ENCODE assay signal across 20 cellular contexts in the genomic region with DNA sequence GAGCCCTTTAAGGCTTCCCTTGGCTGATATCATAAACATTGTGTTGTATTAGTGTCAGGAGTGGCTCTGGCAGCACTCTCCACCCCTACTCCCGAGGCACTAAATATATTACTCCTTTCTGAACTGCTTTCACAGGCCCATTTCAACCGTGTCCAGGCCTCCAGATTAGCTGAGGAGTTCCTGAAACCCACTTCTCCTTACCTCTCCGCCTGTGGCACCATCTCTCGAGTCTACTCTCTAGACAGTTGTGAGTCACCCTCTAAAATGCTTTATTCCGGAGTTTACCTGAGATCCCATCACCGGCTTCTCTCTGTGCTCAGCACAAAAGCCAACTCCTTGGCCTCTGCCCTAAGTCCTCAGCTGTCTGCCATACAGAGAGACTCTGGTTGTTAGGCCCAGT. TPM values are rescaled to one million over a fixed set of nuclear protein-coding genes. Genes with fewer than 3 reads are reported as not detected.
DNase-seq lines count a peak whose midpoint lies in the region; ATAC-seq and TF ChIP-seq lines count a peak whose summit lies in the region.
"Had no signal": no experiment of that assay in that cellular context is flagged by ENCODE, and none has a peak within 500 bp of the region (broad histone marks: within the 10 kb centered on the region; RNA-seq: fewer than 3 reads in every experiment).

No MANE protein-coding gene starts in this region.

- WGBS in upper lobe of left lung, 2 donors = 56 to 68% methylated on average over 6 of the region's 6 CpGs

- H3K27me3 Mint-ChIP-seq in T-helper 17 cell = no peaks in the 10 kb centered on the region
- no peaks in the 10 kb centered on the region for H3K27me3 Mint-ChIP-seq in nephron (ENCODE audit: low read depth)
- H3K27me3 Mint-ChIP-seq: activated B cell treated with CpG ODN at 0.5 μM for 24 hours; activated CD8-positive, alpha-beta memory T cell treated with anti-CD3 and anti-CD28 coated beads, Interleukin-2, amount 10 ng/mL, durations not matched to agents 7 days and 5 days had no signal

- H3K4me1 ChIP-seq in cardiac muscle cell (ENCODE audit: low read depth) = peaks cover 16% of the 10 kb centered on the region
- H3K4me1 ChIP-seq in upper lobe of left lung = peaks cover 0 to 20% (median 7%) of the 10 kb centered on the region in 4 donors
- H3K4me1 ChIP-seq: BE2C had no signal

- H3K36me3 ChIP-seq in cardiac muscle cell (peaks cover 14% of the 10 kb centered on the region), upper lobe of left lung (peaks cover 4 to 71% (median 26%) of the 10 kb centered on the region in 4 donors)
- H3K36me3 ChIP-seq: BE2C had no signal

- peaks cover 14% of the 10 kb centered on the region for H3K4me1 Mint-ChIP-seq in T-helper 17 cell
- peaks cover 33% of the 10 kb centered on the region for H3K4me1 Mint-ChIP-seq in nephron
- H3K4me1 Mint-ChIP-seq: activated B cell treated with CpG ODN at 0.5 μM for 24 hours had no signal

- TF ChIP-seq CTCF in cardiac muscle cell (IDR thresholded peaks at IDR 0.05; ENCODE audit: low read depth, low read length) (no peak), nephron (IDR thresholded peaks at IDR 0.05; ENCODE audit: unreplicated experiment in 3 of 3) (no peak), upper lobe of left lung (IDR thresholded peaks at IDR 0.05) (no peak)

- H3K9me3 ChIP-seq in T-helper 17 cell (ENCODE audit: control insufficient read depth, low read length, poor library complexity, severe bottlenecking) = no peaks in the 10 kb centered on the region
- H3K9me3 ChIP-seq in cardiac muscle cell (ENCODE audit: low read depth) = no peaks in the 10 kb centered on the region
- no peaks in the 10 kb centered on the region for H3K9me3 ChIP-seq in upper lobe of left lung
- H3K9me3 ChIP-seq: BE2C, neutrophil had no signal

- TF ChIP-seq EP300 in upper lobe of left lung (IDR thresholded peaks at IDR 0.05) = no peak

- no peak overlapping the region for H3K4me3 Mint-ChIP-seq in T-helper 17 cell
- no peak overlapping the region for H3K4me3 Mint-ChIP-seq in nephron
- H3K4me3 Mint-ChIP-seq: activated B cell treated with CpG ODN at 0.5 μM for 24 hours; activated CD8-positive, alpha-beta memory T cell treated with anti-CD3 and anti-CD28 coated beads, Interleukin-2, amount 10 ng/mL, durations not matched to agents 7 days and 5 days had no signal

- no peak for TF ChIP-seq POLR2A in upper lobe of left lung (IDR thresholded peaks at IDR 0.05)

- H3K36me3 Mint-ChIP-seq in T-helper 17 cell (ENCODE audit: low read depth) (peaks cover 29% of the 10 kb centered on the region), nephron (ENCODE audit: low read depth) (peaks cover 46% of the 10 kb centered on the region)

- H3K27me3 ChIP-seq in cardiac muscle cell (no peaks in the 10 kb centered on the region), upper lobe of left lung (no peaks in the 10 kb centered on the region)
- H3K27me3 ChIP-seq: BE2C, neutrophil had no signal

- ATAC-seq in T-helper 17 cell = no peak
- peak in 1 of 2 donors; percentile 72 for ATAC-seq in upper lobe of left lung (ENCODE audit: low FRiP score in 2 of 2)
- ATAC-seq: activated CD8-positive, alpha-beta memory T cell treated with anti-CD3 and anti-CD28 coated beads, Interleukin-2, amount 10 ng/mL, durations not matched to agents 7 days and 5 days had no signal

- H3K27ac Mint-ChIP-seq in T-helper 17 cell = peak overlapping the region; percentile 84
- peak overlapping the region; percentile 35 to 88 (median 70) for H3K27ac Mint-ChIP-seq in nephron
- H3K27ac Mint-ChIP-seq: activated B cell treated with CpG ODN at 0.5 μM for 24 hours; activated CD8-positive, alpha-beta memory T cell treated with anti-CD3 and anti-CD28 coated beads, Interleukin-2, amount 10 ng/mL, durations not matched to agents 7 days and 5 days had no signal

- H3K9me3 Mint-ChIP-seq in nephron = no peaks in the 10 kb centered on the region
- H3K9me3 Mint-ChIP-seq: activated B cell treated with CpG ODN at 0.5 μM for 24 hours had no signal

- H3K27ac ChIP-seq in cardiac muscle cell = peak overlapping the region; percentile 85
- peak overlapping the region in 3 of 4 donors; percentile 16 to 68 (median 54) for H3K27ac ChIP-seq in upper lobe of left lung
- H3K27ac ChIP-seq in substantia nigra (ENCODE audit: low read depth, low read length, poor library complexity, severe bottlenecking) = no peak overlapping the region
- H3K27ac ChIP-seq: neutrophil, RWPE1 had no signal

- DNase-seq in T-helper 17 cell = no peak
- DNase-seq in cardiac muscle cell (ENCODE audit: low read depth in 1 of 2, low spot score in 1 of 2) = peak in 1 of 2 donors; percentile 64
- DNase-seq in upper lobe of left lung = peak in 1 of 2 donors; percentile 57
- DNase-seq in substantia nigra (lab: John Stamatoyannopoulos, UW) = no peak
- no peak for DNase-seq in mucosa of gallbladder (ENCODE audit: low spot score)
- DNase-seq in GF-D8 (lab: John Stamatoyannopoulos, UW) = no peak
- DNase-seq: activated B cell treated with CpG ODN at 0.5 μM for 24 hours; activated CD8-positive, alpha-beta memory T cell treated with anti-CD3 and anti-CD28 coated beads, Interleukin-2, amount 10 ng/mL, durations not matched to agents 7 days and 5 days; activated naive CD4-positive, alpha-beta T cell treated with Interleukin-2 at 50 U/mL for 16 hours; BE2C; DMS 273 treated with DMSO at 0.1 percent for 48 hours; effector CD4-positive, alpha-beta T cell; MV-4-11; NCI-H2171; NK-92 treated with Interleukin-12 subunit alpha and Interleukin-12 subunit beta, amount 100 ng/mL, for 24 hours; stimulated activated CD4-positive, alpha-beta T cell treated with anti-CD3 and anti-CD28 coated beads, Interleukin-4, amount 100 ng/mL, for 4 hours; T-helper 1 cell had no signal

- H3K4me3 ChIP-seq in cardiac muscle cell = no peak overlapping the region
- H3K4me3 ChIP-seq in upper lobe of left lung = no peak overlapping the region

RNA-seq across cellular contexts. Expression of gene STON1, which starts 14.4 kb away (rescaled TPM):
- total RNA-seq in T-helper 17 cell (10 to 100 TPM in 1 of 2 donors, 1 to 10 TPM in 1; 4.5 to 10.9 TPM), cardiac muscle cell (6.5 and 9.5 TPM in 2 replicates), upper lobe of left lung (10 to 100 TPM; 13.2 to 27.0 (median 20.0) TPM), mucosa of gallbladder (30.7 TPM)
- 4.9 and 7.5 TPM in 2 replicates for polyA plus RNA-seq in cardiac muscle cell
